In the genomic region with DNA sequence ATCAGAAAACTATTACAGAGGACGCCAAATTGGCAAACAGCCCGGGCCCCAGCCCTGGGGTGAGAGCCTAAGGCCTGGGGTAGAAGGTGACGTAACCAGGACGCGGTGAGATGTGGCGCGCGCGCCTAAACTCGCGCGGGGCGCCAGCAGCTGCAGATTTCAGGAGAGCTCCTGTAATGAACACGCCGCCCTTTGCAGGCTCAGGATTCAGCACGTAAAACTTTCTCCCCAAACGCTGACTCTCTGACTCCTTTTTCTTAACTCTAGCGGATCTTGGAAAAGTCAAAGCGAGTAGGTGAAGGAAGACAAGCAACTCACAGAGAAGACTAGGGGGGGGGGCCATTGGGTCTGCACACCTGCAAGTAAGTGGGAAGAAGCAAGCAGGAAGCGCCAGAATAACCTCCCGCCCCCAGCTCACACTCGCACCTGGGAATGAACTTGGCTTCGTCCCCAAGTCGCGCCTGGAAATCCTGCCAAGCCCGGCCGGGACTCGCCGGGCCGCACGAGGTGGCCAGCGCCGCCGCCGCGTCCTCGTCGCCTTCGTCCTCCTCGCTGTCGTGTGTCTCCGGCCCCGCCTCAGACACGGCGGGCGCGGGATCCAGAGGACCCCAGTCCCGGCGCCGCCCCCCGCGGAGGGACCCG, we compare ENCODE assay signal across 8 cellular contexts. TPM values are rescaled to one million over a fixed set of nuclear protein-coding genes. Genes with fewer than 3 reads are reported as not detected.
DNase-seq lines count a peak whose midpoint lies in the region; ATAC-seq and TF ChIP-seq lines count a peak whose summit lies in the region.

No MANE protein-coding gene starts in this region.

- peaks cover 32% of the 10 kb centered on the region for H3K27me3 Mint-ChIP-seq in activated CD4-positive, alpha-beta T cell treated with anti-CD3 and anti-CD28 coated beads, Interleukin-2, amount 10 ng/mL, durations not matched to agents 7 days and 5 days

- H3K23ac ChIP-seq in mesenchymal stem cell (ENCODE audit: low read length in 2 of 2): no peak overlapping the region

- peaks cover 2% of the 10 kb centered on the region for H3K79me1 ChIP-seq in mesenchymal stem cell (replicated peaks; ENCODE audit: low read length, poor library complexity, severe bottlenecking)

- no peaks in the 10 kb centered on the region for H3K79me2 ChIP-seq in ACC112 (ENCODE audit: control insufficient read depth, insufficient read depth, low read length, unreplicated experiment)

- no peak overlapping the region for H2BK5ac ChIP-seq in mesenchymal stem cell (ENCODE audit: low read depth, low read length, poor library complexity, severe bottlenecking)

- H3K27me3 ChIP-seq in ACC112 (ENCODE audit: insufficient read depth, low read length) (peaks cover 44% of the 10 kb centered on the region), breast epithelium (no peaks in the 10 kb centered on the region), mesenchymal stem cell (ENCODE audit: control insufficient read depth in 1 of 2, insufficient read depth in 1 of 2, low read length in 2 of 2) (peaks cover 33 to 39% of the 10 kb centered on the region in 2 experiments)

- no peak for ATAC-seq in HG02678 (IDR thresholded peaks at IDR 0.05; ENCODE audit: unreplicated experiment)

- H2BK12ac ChIP-seq in mesenchymal stem cell (ENCODE audit: low read length in 2 of 2): no peak overlapping the region

- H3K14ac ChIP-seq in mesenchymal stem cell (ENCODE audit: low read length in 2 of 2): peak overlapping the region in 1 of 2 experiments; percentile 35

- peak overlapping the region in 1 of 2 experiments; percentile 6 for H3K18ac ChIP-seq in mesenchymal stem cell (ENCODE audit: low read depth in 1 of 2, low read length in 2 of 2)

- H2AFZ ChIP-seq in ACC112 (ENCODE audit: low read length, unreplicated experiment) (no peak overlapping the region), mesenchymal stem cell (ENCODE audit: low read depth, low read length) (peak overlapping the region; percentile 64)

- peak overlapping the region; percentile 86 for H2BK15ac ChIP-seq in mesenchymal stem cell (ENCODE audit: low read depth, poor library complexity, severe bottlenecking)

- H3K4me3 ChIP-seq in ACC112 (ENCODE audit: low read depth, low read length) (0 out of 2 replicates have a peak overlapping the region, but pooled peaks have one; percentile 29), LNCaP clone FGC (ENCODE audit: low read depth, low read length) (peak overlapping the region; percentile 60), breast epithelium (peak overlapping the region; percentile 5 to 60 (median 60)), mesenchymal stem cell (ENCODE audit: insufficient read depth in 1 of 2, low read depth in 1 of 2, low read length in 2 of 2) (peak overlapping the region; percentile 56 to 72)

- H3K4me1 ChIP-seq in ACC112 (ENCODE audit: control insufficient read depth, insufficient read depth, low read length, unreplicated experiment) (no peaks in the 10 kb centered on the region), breast epithelium (peaks cover 0 to 3% of the 10 kb centered on the region in 2 donors), mesenchymal stem cell (ENCODE audit: control insufficient read depth, insufficient read depth, low read depth, low read length) (peaks cover 13% of the 10 kb centered on the region)

- 3% methylated on average over 47 of the region's 53 CpGs for WGBS in mesenchymal stem cell

- H4K8ac ChIP-seq in mesenchymal stem cell (ENCODE audit: low read length): no peak overlapping the region

- peak overlapping the region; percentile 57 for H3K9ac ChIP-seq in mesenchymal stem cell (ENCODE audit: low read length)

- H3K36me3 Mint-ChIP-seq in activated CD4-positive, alpha-beta T cell treated with anti-CD3 and anti-CD28 coated beads, Interleukin-2, amount 10 ng/mL, durations not matched to agents 7 days and 5 days (ENCODE audit: low read depth): no peaks in the 10 kb centered on the region

- no peak overlapping the region for H3K4me3 Mint-ChIP-seq in activated CD4-positive, alpha-beta T cell treated with anti-CD3 and anti-CD28 coated beads, Interleukin-2, amount 10 ng/mL, durations not matched to agents 7 days and 5 days

- no peaks in the 10 kb centered on the region for H3K4me1 Mint-ChIP-seq in activated CD4-positive, alpha-beta T cell treated with anti-CD3 and anti-CD28 coated beads, Interleukin-2, amount 10 ng/mL, durations not matched to agents 7 days and 5 days

- H3K27ac Mint-ChIP-seq in activated CD4-positive, alpha-beta T cell treated with anti-CD3 and anti-CD28 coated beads, Interleukin-2, amount 10 ng/mL, durations not matched to agents 7 days and 5 days: no peak overlapping the region

- POLR2A ChIA-PET in activated CD4-positive, alpha-beta T cell treated with anti-CD3 and anti-CD28 coated beads, Interleukin-2, amount 10 ng/mL, durations not matched to agents 7 days and 5 days (lab: Charles Lee): no interaction called here

- H3K27ac ChIP-seq in ACC112 (ENCODE audit: low read depth, low read length): no peak overlapping the region
- peak overlapping the region; percentile 88 to 90 for H3K27ac ChIP-seq in breast epithelium
- H3K27ac ChIP-seq in mesenchymal stem cell (ENCODE audit: low read length, poor library complexity, severe bottlenecking): no peak overlapping the region

- no peak overlapping the region for H2BK120ac ChIP-seq in mesenchymal stem cell (ENCODE audit: low read depth, low read length)

- CTCF ChIA-PET in activated CD4-positive, alpha-beta T cell treated with anti-CD3 and anti-CD28 coated beads, Interleukin-2, amount 10 ng/mL, durations not matched to agents 7 days and 5 days (lab: Charles Lee): interaction anchor here (0.6 kb wide), 2 partner anchors 61 to 475 kb away, joined by 4 to 5 read pairs; no protein-coding TSS in a partner anchor

- TF ChIP-seq CTCF in LNCaP clone FGC (IDR thresholded peaks at IDR 0.05; ENCODE audit: control insufficient read depth, extremely low read depth, insufficient read depth) (no peak), breast epithelium (IDR thresholded peaks at IDR 0.05) (no peak)

- H3K4ac ChIP-seq in mesenchymal stem cell (ENCODE audit: low read depth in 1 of 2, low read length in 2 of 2): no peak overlapping the region

- peak; percentile 68 for DNase-seq in LNCaP clone FGC (ENCODE audit: low read depth)
- peak; percentile 36 to 74 for DNase-seq in breast epithelium (ENCODE audit: low spot score in 2 of 2)
- DNase-seq in mesenchymal stem cell: peak; percentile 33
- DNase-seq in activated CD4-positive, alpha-beta T cell treated with anti-CD3 and anti-CD28 coated beads, Interleukin-2, amount 10 ng/mL, durations not matched to agents 7 days and 5 days: no peak
- DNase-seq in GOT3 (lab: John Stamatoyannopoulos, UW): no peak
- no peak for DNase-seq in superior temporal gyrus (ENCODE audit: extremely low spot score)

- H3K9me3 Mint-ChIP-seq in activated CD4-positive, alpha-beta T cell treated with anti-CD3 and anti-CD28 coated beads, Interleukin-2, amount 10 ng/mL, durations not matched to agents 7 days and 5 days: no peaks in the 10 kb centered on the region

- H4K91ac ChIP-seq in mesenchymal stem cell (ENCODE audit: low read length): no peak overlapping the region

- intact Hi-C loops in breast epithelium (cut with DNase I; ENCODE audit: low total_unique reads): no loop called here

- H3K36me3 ChIP-seq in ACC112 (ENCODE audit: insufficient read depth, low read length): no peaks in the 10 kb centered on the region
- H3K36me3 ChIP-seq in breast epithelium: no peaks in the 10 kb centered on the region
- no peaks in the 10 kb centered on the region for H3K36me3 ChIP-seq in mesenchymal stem cell (ENCODE audit: control insufficient read depth in 1 of 2, insufficient read depth in 2 of 2, low read depth in 1 of 2, low read length in 2 of 2)

- no peak for TF ChIP-seq POLR2A in breast epithelium (IDR thresholded peaks at IDR 0.05)

- H3K4me2 ChIP-seq in mesenchymal stem cell (ENCODE audit: low read length, poor library complexity, severe bottlenecking): peak overlapping the region; percentile 89

- no peak overlapping the region for H2AK5ac ChIP-seq in mesenchymal stem cell (ENCODE audit: low read length, severe bottlenecking)

- H3K9me3 ChIP-seq in breast epithelium (no peaks in the 10 kb centered on the region), mesenchymal stem cell (ENCODE audit: control insufficient read depth, low read length) (no peaks in the 10 kb centered on the region)

RNA-seq across cellular contexts. Expression of gene RASEF, which starts 0.8 kb away (rescaled TPM):
- total RNA-seq in breast epithelium: 10 to 100 TPM in 2 of 3 donors, not detected in 1; 39.3 to 50.1 TPM
- polyA plus RNA-seq in mesenchymal stem cell (2013, experiment 1 of 2): 0.28 TPM
- polyA plus RNA-seq in mesenchymal stem cell (2013, experiment 2 of 2): 0.34 TPM
- not detected for total RNA-seq in activated CD4-positive, alpha-beta T cell treated with anti-CD3 and anti-CD28 coated beads, Interleukin-2, amount 10 ng/mL, durations not matched to agents 7 days and 5 days

Comparison
In these comparisons a context has a peak if more than half of its experiments do, and no peak if none do; other contexts are left out.
1. H3K27ac ChIP-seq: peak in breast epithelium (2 of 2); none in ACC112 (single experiment) and mesenchymal stem cell (single experiment).
2. DNase-seq: peak in LNCaP clone FGC (single experiment), breast epithelium (2 of 2) and mesenchymal stem cell (single experiment); none in activated CD4-positive, alpha-beta T cell treated with anti-CD3 and anti-CD28 coated beads, Interleukin-2, amount 10 ng/mL, durations not matched to agents 7 days and 5 days (single experiment), GOT3 (single experiment) and superior temporal gyrus (single experiment).
3. Peak in every context shown above with its lines, with median percentiles within 50 percentile points of each other: H3K4me3 ChIP-seq.